In the genomic region with DNA sequence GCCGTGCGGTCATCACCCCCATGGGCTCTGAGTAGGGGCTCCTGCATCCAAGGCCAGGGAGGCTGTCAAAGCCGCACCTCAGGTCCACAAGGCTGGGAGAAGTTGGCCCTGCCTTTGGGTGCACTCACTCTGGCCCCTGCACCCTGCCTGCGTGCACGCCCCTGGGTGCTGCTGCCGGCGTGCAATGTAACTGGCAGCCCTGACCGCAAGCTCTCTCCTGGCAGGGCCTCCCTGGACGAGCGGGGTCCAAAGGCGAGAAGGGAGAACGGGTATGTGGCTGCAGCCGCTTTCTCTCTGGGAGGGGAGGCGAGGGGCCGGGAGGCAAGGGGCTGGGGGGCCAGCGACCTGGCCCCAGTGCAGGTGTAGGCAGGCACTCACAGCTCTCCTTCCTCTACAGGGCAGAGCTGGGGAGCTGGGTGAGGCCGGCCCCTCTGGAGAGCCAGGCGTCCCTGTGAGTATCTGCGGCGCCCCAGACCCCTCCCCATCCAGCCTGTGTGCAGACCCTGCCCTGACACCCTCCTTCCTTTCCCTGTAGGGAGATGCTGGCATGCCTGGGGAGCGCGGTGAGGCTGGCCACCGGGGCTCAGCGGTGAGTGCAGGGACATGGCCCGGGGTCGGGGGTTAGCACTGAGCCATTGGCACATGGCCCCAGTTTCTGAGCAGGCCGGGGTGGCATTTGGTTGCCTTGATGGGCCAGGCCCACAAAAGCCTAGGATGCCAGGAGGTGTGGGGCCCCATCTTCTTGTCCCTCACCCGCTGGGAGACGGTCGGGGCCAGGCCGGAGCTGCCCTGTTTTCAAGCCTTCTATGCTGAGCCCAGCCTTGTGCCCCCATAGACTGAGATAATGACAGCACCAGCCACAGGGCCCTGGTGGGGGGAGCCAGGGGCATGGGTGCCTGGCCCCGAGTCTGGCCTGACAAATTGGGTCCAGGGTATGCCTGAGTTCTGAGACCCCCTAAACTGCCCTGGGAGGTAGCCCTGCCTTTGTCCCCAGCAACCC, we compare ENCODE assay signal across 28 cellular contexts. TPM values are rescaled to one million over a fixed set of nuclear protein-coding genes. Genes with fewer than 3 reads are reported as not detected.
"Had no signal": no experiment of that assay in that cellular context is flagged by ENCODE, and none has a peak within 500 bp of the region (broad histone marks: within the 10 kb centered on the region; RNA-seq: fewer than 3 reads in every experiment).

No MANE protein-coding gene starts in this region.

- H3K4me3 ChIP-seq: body of pancreas, cardiac muscle cell, pancreas, right lobe of liver, skin epidermis, thoracic aorta, vagina had no signal

- FAIRE-seq: pancreas had no signal

- ATAC-seq: activated CD8-positive, alpha-beta T cell treated with anti-CD3 and anti-CD28 coated beads, Interleukin-2, amount 10 ng/mL, durations not matched to agents 7 days and 5 days; body of pancreas; foreskin keratinocyte; natural killer cell treated with Interleukin-12 subunit alpha and Interleukin-12 subunit beta and Interleukin-15 and Interleukin-18, amount 100 ng/mL, for 72 hours; pancreas; right lobe of liver; stimulated activated naive B cell treated with anti-CD40 and anti-IgM and Interleukin-4, amounts not matched to agents 10 μg/mL and 1 μg/mL and 100 μg/mL, for 72 hours had no signal

- H3K27ac ChIP-seq: body of pancreas, cardiac muscle cell, foreskin keratinocyte, neutrophil, pancreas, right lobe of liver, skin epidermis, thoracic aorta, vagina, VCaP had no signal

- H3K4me3 Mint-ChIP-seq: activated CD4-positive, alpha-beta T cell treated with anti-CD3 and anti-CD28 coated beads, Interleukin-2, amount 10 ng/mL, durations not matched to agents 7 days and 5 days; activated CD8-positive, alpha-beta T cell treated with anti-CD3 and anti-CD28 coated beads, Interleukin-2, amount 10 ng/mL, durations not matched to agents 7 days and 5 days; activated naive CD4-positive, alpha-beta T cell treated with anti-CD3 and anti-CD28 coated beads, Interleukin-2, amount 50 U/mL, for 24 hours; activated T-helper 1 cell treated with anti-CD3 and anti-CD28 coated beads, Interleukin-12 subunit alpha, Interleukin-12 subunit beta, Interleukin-2, Interleukin-4 antibody, amounts not matched to agents 30 ng/mL and 10 ng/mL and 1 ng/mL, durations not matched to agents 14 hours and 24 hours and 36 hours; dendritic cell treated with granulocyte-macrophage colony-stimulating factor and Interleukin-4, amounts not matched to agents 40 ng/mL and 50 ng/mL, for 4 days; immature natural killer cell; memory B cell; natural killer cell treated with Interleukin-12 subunit alpha and Interleukin-12 subunit beta and Interleukin-15 and Interleukin-18, amount 100 ng/mL, for 72 hours; stimulated activated naive B cell treated with anti-CD40 and anti-IgM and Interleukin-4, amounts not matched to agents 10 μg/mL and 1 μg/mL and 100 μg/mL, for 72 hours; T-helper 2 cell treated with Interferon-gamma antibody and Interleukin-4, amounts not matched to agents 5 μg/mL and 100 μg/mL, for 36 hours; type B pancreatic cell had no signal

- H3K9me3 Mint-ChIP-seq: activated CD4-positive, alpha-beta T cell treated with anti-CD3 and anti-CD28 coated beads, Interleukin-2, amount 10 ng/mL, durations not matched to agents 7 days and 5 days; activated naive CD4-positive, alpha-beta T cell treated with anti-CD3 and anti-CD28 coated beads, Interleukin-2, amount 50 U/mL, for 24 hours; activated T-helper 1 cell treated with anti-CD3 and anti-CD28 coated beads, Interleukin-12 subunit alpha, Interleukin-12 subunit beta, Interleukin-2, Interleukin-4 antibody, amounts not matched to agents 30 ng/mL and 10 ng/mL and 1 ng/mL, durations not matched to agents 14 hours and 24 hours and 36 hours; dendritic cell treated with granulocyte-macrophage colony-stimulating factor and Interleukin-4, amounts not matched to agents 40 ng/mL and 50 ng/mL, for 4 days; immature natural killer cell; memory B cell; natural killer cell treated with Interleukin-12 subunit alpha and Interleukin-12 subunit beta and Interleukin-15 and Interleukin-18, amount 100 ng/mL, for 72 hours; stimulated activated naive B cell treated with anti-CD40 and anti-IgM and Interleukin-4, amounts not matched to agents 10 μg/mL and 1 μg/mL and 100 μg/mL, for 72 hours; T-helper 2 cell treated with Interferon-gamma antibody and Interleukin-4, amounts not matched to agents 5 μg/mL and 100 μg/mL, for 36 hours; type B pancreatic cell had no signal

- H3K27me3 Mint-ChIP-seq: activated CD4-positive, alpha-beta T cell treated with anti-CD3 and anti-CD28 coated beads, Interleukin-2, amount 10 ng/mL, durations not matched to agents 7 days and 5 days; activated naive CD4-positive, alpha-beta T cell treated with anti-CD3 and anti-CD28 coated beads, Interleukin-2, amount 50 U/mL, for 24 hours; memory B cell; natural killer cell treated with Interleukin-12 subunit alpha and Interleukin-12 subunit beta and Interleukin-15 and Interleukin-18, amount 100 ng/mL, for 72 hours; stimulated activated naive B cell treated with anti-CD40 and anti-IgM and Interleukin-4, amounts not matched to agents 10 μg/mL and 1 μg/mL and 100 μg/mL, for 72 hours; type B pancreatic cell had no signal

- H3K36me3 ChIP-seq: cardiac muscle cell, neutrophil, pancreas, right lobe of liver, thoracic aorta, vagina had no signal

- H3K4me1 Mint-ChIP-seq: immature natural killer cell had no signal

- H3K9me3 ChIP-seq: body of pancreas, neutrophil, pancreas, right lobe of liver, thoracic aorta, vagina had no signal

- H3K27ac Mint-ChIP-seq: activated CD4-positive, alpha-beta T cell treated with anti-CD3 and anti-CD28 coated beads, Interleukin-2, amount 10 ng/mL, durations not matched to agents 7 days and 5 days; activated CD8-positive, alpha-beta T cell treated with anti-CD3 and anti-CD28 coated beads, Interleukin-2, amount 10 ng/mL, durations not matched to agents 7 days and 5 days; activated naive CD4-positive, alpha-beta T cell treated with anti-CD3 and anti-CD28 coated beads, Interleukin-2, amount 50 U/mL, for 24 hours; activated T-helper 1 cell treated with anti-CD3 and anti-CD28 coated beads, Interleukin-12 subunit alpha, Interleukin-12 subunit beta, Interleukin-2, Interleukin-4 antibody, amounts not matched to agents 30 ng/mL and 10 ng/mL and 1 ng/mL, durations not matched to agents 14 hours and 24 hours and 36 hours; dendritic cell treated with granulocyte-macrophage colony-stimulating factor and Interleukin-4, amounts not matched to agents 40 ng/mL and 50 ng/mL, for 4 days; immature natural killer cell; memory B cell; natural killer cell treated with Interleukin-12 subunit alpha and Interleukin-12 subunit beta and Interleukin-15 and Interleukin-18, amount 100 ng/mL, for 72 hours; stimulated activated naive B cell treated with anti-CD40 and anti-IgM and Interleukin-4, amounts not matched to agents 10 μg/mL and 1 μg/mL and 100 μg/mL, for 72 hours; T-helper 2 cell treated with Interferon-gamma antibody and Interleukin-4, amounts not matched to agents 5 μg/mL and 100 μg/mL, for 36 hours; type B pancreatic cell had no signal

- DNase-seq: activated CD4-positive, alpha-beta T cell treated with anti-CD3 and anti-CD28 coated beads, Interleukin-2, amount 10 ng/mL, durations not matched to agents 7 days and 5 days; activated CD4-positive, CD25-positive, alpha-beta regulatory T cell treated with anti-CD3 and anti-CD28 coated beads, Interleukin-2, amount 50 U/mL, for 72 hours; activated CD8-positive, alpha-beta T cell treated with anti-CD3 and anti-CD28 coated beads, Interleukin-2, amount 10 ng/mL, durations not matched to agents 7 days and 5 days; activated gamma-delta T cell; anterior cingulate cortex; effector CD4-positive, alpha-beta T cell; foreskin keratinocyte; immature natural killer cell; kidney glomerular epithelial cell; stimulated activated CD4-positive, alpha-beta T cell treated with anti-CD3 and anti-CD28 coated beads, Interleukin-15, amount 100 ng/mL, for 24 hours; stimulated activated CD8-positive, alpha-beta memory T cell treated with anti-CD3 and anti-CD28 coated beads, Interleukin-4, amount 100 ng/mL, for 48 hours; stimulated activated naive B cell treated with anti-CD40 and anti-IgM and Interleukin-4, amounts not matched to agents 10 μg/mL and 1 μg/mL and 100 μg/mL, for 72 hours had no signal

- H3K4me1 ChIP-seq: foreskin keratinocyte had no signal

- H3K27me3 ChIP-seq: body of pancreas, cardiac muscle cell, foreskin keratinocyte, pancreas, right lobe of liver, vagina had no signal

- H3K36me3 Mint-ChIP-seq: activated naive CD4-positive, alpha-beta T cell treated with anti-CD3 and anti-CD28 coated beads, Interleukin-2, amount 50 U/mL, for 24 hours; immature natural killer cell; memory B cell; natural killer cell treated with Interleukin-12 subunit alpha and Interleukin-12 subunit beta and Interleukin-15 and Interleukin-18, amount 100 ng/mL, for 72 hours; stimulated activated naive B cell treated with anti-CD40 and anti-IgM and Interleukin-4, amounts not matched to agents 10 μg/mL and 1 μg/mL and 100 μg/mL, for 72 hours; type B pancreatic cell had no signal

RNA-seq across cellular contexts. Expression of gene COL9A3, which starts 12.7 kb away (rescaled TPM):
- total RNA-seq: activated CD4-positive, alpha-beta T cell treated with anti-CD3 and anti-CD28 coated beads, Interleukin-2, amount 10 ng/mL, durations not matched to agents 7 days and 5 days; activated CD8-positive, alpha-beta T cell treated with anti-CD3 and anti-CD28 coated beads, Interleukin-2, amount 10 ng/mL, durations not matched to agents 7 days and 5 days; activated T-helper 1 cell treated with anti-CD3 and anti-CD28 coated beads, Interleukin-12 subunit alpha, Interleukin-12 subunit beta, Interleukin-2, Interleukin-4 antibody, amounts not matched to agents 30 ng/mL and 10 ng/mL and 1 ng/mL, durations not matched to agents 14 hours and 24 hours and 36 hours; natural killer cell treated with Interleukin-12 subunit alpha and Interleukin-12 subunit beta and Interleukin-15 and Interleukin-18, amount 100 ng/mL, for 72 hours had no signal
